Comparison of ENCODE assay signal across 8 cellular contexts in the genomic region with DNA sequence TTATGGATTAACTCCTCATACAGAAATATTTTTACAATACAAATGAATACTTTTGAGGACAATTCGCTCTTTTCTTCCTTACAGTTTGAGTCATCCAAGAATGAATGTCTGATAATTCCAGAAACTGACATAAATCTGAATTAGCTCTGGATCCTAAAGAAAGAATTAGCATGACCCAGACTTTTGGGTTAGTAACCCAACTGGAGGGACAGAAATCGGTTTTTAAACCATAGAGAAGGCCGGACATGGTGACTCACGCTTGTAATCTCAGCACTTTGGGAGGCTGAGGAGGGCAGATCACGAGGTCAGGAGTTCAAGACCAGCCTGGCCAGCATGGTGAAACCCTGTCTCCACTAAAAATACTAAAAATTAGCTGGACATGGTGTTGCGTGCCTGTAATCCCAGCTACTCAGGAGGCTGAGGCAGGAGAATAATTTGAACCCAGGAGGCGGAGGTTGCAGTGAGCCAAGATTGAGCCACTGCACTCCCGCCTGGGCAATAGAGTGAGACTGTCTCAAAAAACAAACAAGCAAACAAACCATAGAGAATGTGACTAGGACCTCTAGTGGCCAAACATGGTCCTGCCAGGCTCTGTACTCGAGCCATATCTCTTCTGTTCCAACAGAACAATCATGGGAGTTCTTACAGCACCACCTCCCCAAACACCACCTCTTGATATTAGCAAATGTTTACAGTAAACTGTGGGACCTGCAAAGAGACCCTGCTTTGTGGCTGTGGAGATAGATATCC. TPM values are rescaled to one million over a fixed set of nuclear protein-coding genes. Genes with fewer than 3 reads are reported as not detected.
A peak's percentile ranks its signal among the peaks of the same experiment; 100 is the strongest.
DNase-seq lines count a peak whose midpoint lies in the region; ATAC-seq, FAIRE-seq and TF ChIP-seq lines count a peak whose summit lies in the region.

No MANE protein-coding gene starts in this region.

- no peak overlapping the region for H3K4me3 ChIP-seq in HepG2 (replicated peaks in 1 of 3; ENCODE audit: insufficient read depth in 1 of 3, low read depth in 2 of 3, low read length in 3 of 3)

- no peak overlapping the region for H2AFZ ChIP-seq in HepG2 (ENCODE audit: low read length)

- peaks cover 52% of the 10 kb centered on the region for H3K4me1 ChIP-seq in HepG2 (ENCODE audit: insufficient read depth, low read length)

- no peak overlapping the region for H3K27ac ChIP-seq in HepG2 (ENCODE audit: extremely low read length, insufficient read depth, low read length)

- H3K9me3 ChIP-seq in HepG2 (ENCODE audit: low read length): no peaks in the 10 kb centered on the region

- H3K27me3 ChIP-seq in HepG2 (ENCODE audit: control insufficient read depth in 1 of 2, insufficient read depth in 2 of 2, low read length in 2 of 2): no peaks in the 10 kb centered on the region

- peak; percentile 76 for TF ChIP-seq CTCF in HepG2 (CRISPR knock-in tag; IDR thresholded peaks at IDR 0.05)

- no peaks in the 10 kb centered on the region for H4K20me1 ChIP-seq in HepG2 (ENCODE audit: insufficient read depth, low read length)

- TF ChIP-seq POLR2A in HepG2 (IDR thresholded peaks at IDR 0.05; ENCODE audit: insufficient read depth in 1 of 2, low read depth in 2 of 2, low read length in 2 of 2): no peak

- intact Hi-C loops in HepG2 (cut with micrococcal nuclease; ENCODE audit: unreplicated experiment): loop anchor here (1.0 to 5.0 kb wide), 2 partner anchors 63 to 96 kb away; no protein-coding TSS in a partner anchor

- H3K36me3 ChIP-seq in HepG2 (replicated peaks in 1 of 2; ENCODE audit: control insufficient read depth in 1 of 2, insufficient read depth in 2 of 2, low read length in 2 of 2): peaks cover 0 to 2% of the 10 kb centered on the region in 2 experiments; a peak in 3 of 5 replicates

- peak; percentile 73 for TF ChIP-seq RAD21 in HepG2 (CRISPR knock-in tag; IDR thresholded peaks at IDR 0.05)

- ATAC-seq in HG02623 (IDR thresholded peaks at IDR 0.05; ENCODE audit: unreplicated experiment): peak; percentile 81
- peak; percentile 70 for ATAC-seq in SK-N-SH treated with all-trans-retinoic acid at 6 μM for 48 hours
- ATAC-seq in HepG2: peak; percentile 66
- ATAC-seq in GM19035 (IDR thresholded peaks at IDR 0.05; ENCODE audit: unreplicated experiment): no peak
- ATAC-seq in HG02870 (IDR thresholded peaks at IDR 0.05; ENCODE audit: unreplicated experiment): no peak

- no peak for FAIRE-seq in HepG2 (lab: Jason Lieb, UNC)

- POLR2A ChIA-PET in HepG2 (lab: Yijun Ruan, JAX): interaction anchor here (7.1 kb wide), 1 partner anchor 43 kb away, joined by 342 read pairs; a partner anchor contains a TSS

- H3K4me2 ChIP-seq in HepG2 (ENCODE audit: low read depth, low read length): no peak overlapping the region

- in situ Hi-C loops in HepG2 (cut with HindIII; ENCODE audit: extremely low pct_ligation_motif_present, low pct_unique_long_range_greater_than_20kb): loop anchor here (5.0 kb wide), 2 partner anchors 42 to 97 kb away; a partner anchor contains a TSS

- WGBS in HepG2 (ENCODE audit: low lambda C conversion rate): 91% methylated on average over 9 of the region's 9 CpGs

- no peak for TF ChIP-seq EP300 in HepG2 (IDR thresholded peaks at IDR 0.05; ENCODE audit: low read depth in 2 of 2, low read length in 2 of 2)
- no peak for TF ChIP-seq EP300 in HepG2 (CRISPR knock-in tag; IDR thresholded peaks at IDR 0.05; ENCODE audit: borderline replicate concordance)

- no TSS peak for BruUV-seq in HepG2 (replicated peaks; lab: Mats Ljungman, UMichigan)

- CTCF ChIA-PET in HepG2 (lab: Yijun Ruan, JAX; ENCODE audit: low intra/inter-chr PET ratio, low total read pairs): interaction anchor here (1.3 to 2.1 kb wide), 3 partner anchors 95 to 103 kb away, joined by 3 to 16 read pairs (median 8); no protein-coding TSS in a partner anchor

- H3K9ac ChIP-seq in HepG2 (ENCODE audit: insufficient read depth, low read depth, low read length): no peak overlapping the region

- peaks cover 11% of the 10 kb centered on the region for H3K79me2 ChIP-seq in HepG2 (ENCODE audit: insufficient read depth, low read length)

- DNase-seq in GM04503 (ENCODE audit: low read depth) (peak; percentile 20), HepG2 (ENCODE audit: low spot score) (peak; percentile 53), CD1c-positive myeloid dendritic cell (ENCODE audit: extremely low spot score) (no peak)
- no peak for DNase-seq in stimulated activated CD4-positive, alpha-beta T cell treated with anti-CD3 and anti-CD28 coated beads, Interleukin-4, amount 100 ng/mL, for 24 hours

TF ChIP-seq in SK-N-SH treated with all-trans-retinoic acid at 6 μM for 48 hours, 23 proteins besides CTCF, POLR2A, EP300 and RAD21:
- TF ChIP-seq, protein P1, sequence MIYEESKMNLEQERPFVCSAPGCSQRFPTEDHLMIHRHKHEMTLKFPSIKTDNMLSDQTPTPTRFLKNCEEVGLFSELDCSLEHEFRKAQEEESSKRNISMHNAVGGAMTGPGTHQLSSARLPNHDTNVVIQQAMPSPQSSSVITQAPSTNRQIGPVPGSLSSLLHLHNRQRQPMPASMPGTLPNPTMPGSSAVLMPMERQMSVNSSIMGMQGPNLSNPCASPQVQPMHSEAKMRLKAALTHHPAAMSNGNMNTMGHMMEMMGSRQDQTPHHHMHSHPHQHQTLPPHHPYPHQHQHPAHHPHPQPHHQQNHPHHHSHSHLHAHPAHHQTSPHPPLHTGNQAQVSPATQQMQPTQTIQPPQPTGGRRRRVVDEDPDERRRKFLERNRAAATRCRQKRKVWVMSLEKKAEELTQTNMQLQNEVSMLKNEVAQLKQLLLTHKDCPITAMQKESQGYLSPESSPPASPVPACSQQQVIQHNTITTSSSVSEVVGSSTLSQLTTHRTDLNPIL (CRISPR knock-in tag; IDR thresholded peaks at IDR 0.05; ENCODE audit: low read depth): no peak
- no peak for TF ChIP-seq SNAI2 (CRISPR knock-in tag; IDR thresholded peaks at IDR 0.05)

TF ChIP-seq in HepG2, 621 proteins besides CTCF, POLR2A, EP300 and RAD21 (continues in another document):
- TF ChIP-seq GATAD2A (CRISPR knock-in tag; IDR thresholded peaks at IDR 0.05): peak; percentile 49; the same call in 1 of the 2 replicates
- TF ChIP-seq, protein P2, sequence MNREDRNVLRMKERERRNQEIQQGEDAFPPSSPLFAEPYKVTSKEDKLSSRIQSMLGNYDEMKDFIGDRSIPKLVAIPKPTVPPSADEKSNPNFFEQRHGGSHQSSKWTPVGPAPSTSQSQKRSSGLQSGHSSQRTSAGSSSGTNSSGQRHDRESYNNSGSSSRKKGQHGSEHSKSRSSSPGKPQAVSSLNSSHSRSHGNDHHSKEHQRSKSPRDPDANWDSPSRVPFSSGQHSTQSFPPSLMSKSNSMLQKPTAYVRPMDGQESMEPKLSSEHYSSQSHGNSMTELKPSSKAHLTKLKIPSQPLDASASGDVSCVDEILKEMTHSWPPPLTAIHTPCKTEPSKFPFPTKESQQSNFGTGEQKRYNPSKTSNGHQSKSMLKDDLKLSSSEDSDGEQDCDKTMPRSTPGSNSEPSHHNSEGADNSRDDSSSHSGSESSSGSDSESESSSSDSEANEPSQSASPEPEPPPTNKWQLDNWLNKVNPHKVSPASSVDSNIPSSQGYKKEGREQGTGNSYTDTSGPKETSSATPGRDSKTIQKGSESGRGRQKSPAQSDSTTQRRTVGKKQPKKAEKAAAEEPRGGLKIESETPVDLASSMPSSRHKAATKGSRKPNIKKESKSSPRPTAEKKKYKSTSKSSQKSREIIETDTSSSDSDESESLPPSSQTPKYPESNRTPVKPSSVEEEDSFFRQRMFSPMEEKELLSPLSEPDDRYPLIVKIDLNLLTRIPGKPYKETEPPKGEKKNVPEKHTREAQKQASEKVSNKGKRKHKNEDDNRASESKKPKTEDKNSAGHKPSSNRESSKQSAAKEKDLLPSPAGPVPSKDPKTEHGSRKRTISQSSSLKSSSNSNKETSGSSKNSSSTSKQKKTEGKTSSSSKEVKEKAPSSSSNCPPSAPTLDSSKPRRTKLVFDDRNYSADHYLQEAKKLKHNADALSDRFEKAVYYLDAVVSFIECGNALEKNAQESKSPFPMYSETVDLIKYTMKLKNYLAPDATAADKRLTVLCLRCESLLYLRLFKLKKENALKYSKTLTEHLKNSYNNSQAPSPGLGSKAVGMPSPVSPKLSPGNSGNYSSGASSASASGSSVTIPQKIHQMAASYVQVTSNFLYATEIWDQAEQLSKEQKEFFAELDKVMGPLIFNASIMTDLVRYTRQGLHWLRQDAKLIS (CRISPR knock-in tag; IDR thresholded peaks at IDR 0.05): no peak
- TF ChIP-seq ATF7-NPFF (CRISPR knock-in tag; IDR thresholded peaks at IDR 0.05; ENCODE audit: low read depth): no peak
- TF ChIP-seq NFYC (CRISPR knock-in tag; IDR thresholded peaks at IDR 0.05): no peak
- no peak for TF ChIP-seq KLF6 (CRISPR knock-in tag; IDR thresholded peaks at IDR 0.05)
- TF ChIP-seq SMAD9 (CRISPR knock-in tag; IDR thresholded peaks at IDR 0.05): no peak
- TF ChIP-seq ZNF251 (CRISPR knock-in tag; IDR thresholded peaks at IDR 0.05): no peak
- no peak for TF ChIP-seq MEIS2 (CRISPR knock-in tag; IDR thresholded peaks at IDR 0.05)
- TF ChIP-seq ZFP36L2 (CRISPR knock-in tag; IDR thresholded peaks at IDR 0.05): no peak
- TF ChIP-seq REPIN1 (CRISPR knock-in tag; IDR thresholded peaks at IDR 0.05; ENCODE audit: borderline replicate concordance, low read depth): 0 out of 2 replicates have a peak, but pooled peaks have one; percentile 26

RNA-seq across cellular contexts. Expression of a gene that starts 44.8 kb away (rescaled TPM):
- total RNA-seq in HepG2 (2016; rRNA removed; fragmentation: Illumina TruSeq; extraction: Trizol): 6.5 and 6.7 TPM in 2 replicates
- total RNA-seq in HepG2 (2016; cell fraction: cytosol; rRNA removed; fragmentation: Illumina TruSeq; extraction: Trizol; ENCODE audit: low read depth): 1.7 and 2.1 TPM in 2 replicates
- 6.2 and 7.1 TPM in 2 replicates for total RNA-seq in HepG2 (2016; cell fraction: insoluble cytoplasmic fraction; rRNA removed; fragmentation: Illumina TruSeq; extraction: Trizol)
- 4.6 and 5.0 TPM in 2 replicates for total RNA-seq in HepG2 (2016; cell fraction: membrane; rRNA removed; fragmentation: Illumina TruSeq; extraction: Trizol)
- total RNA-seq in HepG2 (2016; cell fraction: nucleus; rRNA removed; fragmentation: Illumina TruSeq; extraction: Trizol): 10.9 and 12.5 TPM in 2 replicates
- polyA plus RNA-seq in HepG2 (2011; rRNA removed): 16.6 and 20.6 TPM in 2 replicates
- polyA plus RNA-seq in HepG2 (2011; cell fraction: cytosol; rRNA removed): 13.0 and 19.1 TPM in 2 replicates
- 15.2 and 19.1 TPM in 2 replicates for polyA plus RNA-seq in HepG2 (2011; cell fraction: nucleus; rRNA removed)
- polyA plus RNA-seq in HepG2 (2012): 18.4 and 22.0 TPM in 2 replicates
- 1.7 and 2.0 TPM in 2 replicates for polyA plus RNA-seq in HepG2 (2016; cell fraction: cytosol; fragmentation: Illumina TruSeq; extraction: Trizol; ENCODE audit: low read depth)
- 8.2 and 9.1 TPM in 2 replicates for polyA plus RNA-seq in HepG2 (2016; cell fraction: insoluble cytoplasmic fraction; fragmentation: Illumina TruSeq; extraction: Trizol; ENCODE audit: low read depth)
- polyA plus RNA-seq in HepG2 (2016; cell fraction: membrane; fragmentation: Illumina TruSeq; extraction: Trizol; ENCODE audit: low read depth): 3.9 and 4.5 TPM in 2 replicates
- 9.3 and 12.2 TPM in 2 replicates for polyA plus RNA-seq in HepG2 (2016; cell fraction: nucleus; fragmentation: Illumina TruSeq; extraction: Trizol; ENCODE audit: insufficient read depth, low read depth)
- polyA minus RNA-seq in HepG2 (2011; rRNA and poly(A)+ RNA removed; ENCODE audit: low replicate concordance): 9.5 and 19.8 TPM in 2 replicates
- 10.3 TPM in 2 replicates for polyA minus RNA-seq in HepG2 (2011; cell fraction: cytosol; rRNA and poly(A)+ RNA removed)
- 44.4 and 63.9 TPM in 2 replicates for polyA minus RNA-seq in HepG2 (2011; cell fraction: nucleus; rRNA and poly(A)+ RNA removed)

Comparison
In these comparisons a context has a peak if more than half of its experiments do, and no peak if none do; other contexts are left out.
1. DNase-seq: peak in GM04503 (single experiment) and HepG2 (single experiment); none in stimulated activated CD4-positive, alpha-beta T cell treated with anti-CD3 and anti-CD28 coated beads, Interleukin-4, amount 100 ng/mL, for 24 hours (single experiment) and CD1c-positive myeloid dendritic cell (single experiment).
2. ATAC-seq: peak in HG02623 (single experiment), SK-N-SH treated with all-trans-retinoic acid at 6 μM for 48 hours (single experiment) and HepG2 (single experiment); none in GM19035 (single experiment) and HG02870 (single experiment).